ENCODE assay signal across 10 cellular contexts in the genomic region with DNA sequence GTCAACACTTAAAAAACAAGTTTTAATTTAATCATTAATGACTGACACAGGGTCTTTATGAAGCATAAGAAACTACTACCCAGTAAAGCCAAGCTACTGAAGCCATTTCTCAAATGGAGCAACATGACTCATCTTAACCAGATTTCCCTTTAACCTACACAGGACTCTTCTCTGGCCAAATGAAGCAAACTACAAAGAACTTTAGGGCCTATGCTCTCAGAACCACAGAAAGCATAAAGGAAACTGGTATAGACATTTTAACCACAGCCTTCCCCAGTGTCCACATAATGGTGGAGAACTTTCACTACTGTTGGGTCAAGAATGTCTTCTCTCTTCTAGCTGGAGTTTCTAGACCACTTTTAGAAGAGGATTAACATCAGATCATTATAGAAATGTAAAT. TPM values are rescaled to one million over a fixed set of nuclear protein-coding genes. Genes with fewer than 3 reads are reported as not detected.
DNase-seq lines count a peak whose midpoint lies in the region; ATAC-seq and TF ChIP-seq lines count a peak whose summit lies in the region.
"Had no signal": no experiment of that assay in that cellular context is flagged by ENCODE, and none has a peak within 500 bp of the region (broad histone marks: within the 10 kb centered on the region; RNA-seq: fewer than 3 reads in every experiment).

No MANE protein-coding gene starts in this region.

- peak; percentile 16 for DNase-seq in KG1 (lab: John Stamatoyannopoulos, UW)
- no peak for DNase-seq in psoas muscle
- DNase-seq in mammary epithelial cell = no peak
- no peak for DNase-seq in D341Med (ENCODE audit: low spot score)
- no peak for DNase-seq in activated CD8-positive, alpha-beta memory T cell treated with anti-CD3 and anti-CD28 coated beads, Interleukin-2, amount 10 ng/mL, durations not matched to agents 7 days and 5 days
- DNase-seq in NCI-H1417 treated with DMSO at 0.1 percent for 48 hours (lab: John Stamatoyannopoulos, UW) = no peak
- DNase-seq: nephron progenitor cell had no signal

- H3K4me1 ChIP-seq in psoas muscle (peaks cover 57% of the 10 kb centered on the region), mammary epithelial cell (ENCODE audit: insufficient read depth, low read length) (no peaks in the 10 kb centered on the region)

- dilution Hi-C loops in mammary epithelial cell (cut with HindIII; ENCODE audit: low sequenced_read_pairs) = no loop called here

- H3K4me2 ChIP-seq in mammary epithelial cell (ENCODE audit: insufficient read depth, low read depth, low read length) = no peak overlapping the region

- no peaks in the 10 kb centered on the region for H3K79me2 ChIP-seq in mammary epithelial cell (ENCODE audit: insufficient read depth, low read length)

- no peak overlapping the region for H3K9ac ChIP-seq in mammary epithelial cell (ENCODE audit: insufficient read depth, low read length)

- H3K27ac ChIP-seq in psoas muscle = peak overlapping the region; percentile 83
- no peak overlapping the region for H3K27ac ChIP-seq in mammary epithelial cell (ENCODE audit: insufficient read depth, low read depth, low read length)
- H3K27ac ChIP-seq: VCaP had no signal

- intact Hi-C loops in psoas muscle (cut with DNase I) (no loop called here), mammary epithelial cell (cut with micrococcal nuclease) (no loop called here)

- no peaks in the 10 kb centered on the region for H3K9me3 ChIP-seq in psoas muscle
- H3K9me3 ChIP-seq in mammary epithelial cell (replicated peaks; ENCODE audit: insufficient read depth, low read length) = no peaks in the 10 kb centered on the region

- peaks cover 22% of the 10 kb centered on the region for H3K36me3 Mint-ChIP-seq in activated CD8-positive, alpha-beta memory T cell treated with anti-CD3 and anti-CD28 coated beads, Interleukin-2, amount 10 ng/mL, durations not matched to agents 7 days and 5 days

- H3K4me1 Mint-ChIP-seq in activated CD8-positive, alpha-beta memory T cell treated with anti-CD3 and anti-CD28 coated beads, Interleukin-2, amount 10 ng/mL, durations not matched to agents 7 days and 5 days = peaks cover 14% of the 10 kb centered on the region

- no peaks in the 10 kb centered on the region for H3K9me3 Mint-ChIP-seq in activated CD8-positive, alpha-beta memory T cell treated with anti-CD3 and anti-CD28 coated beads, Interleukin-2, amount 10 ng/mL, durations not matched to agents 7 days and 5 days (ENCODE audit: low read depth)
- H3K9me3 Mint-ChIP-seq: nephron progenitor cell had no signal

- H3K4me3 ChIP-seq in psoas muscle (no peak overlapping the region), mammary epithelial cell (replicated peaks in 1 of 3; ENCODE audit: insufficient read depth in 1 of 3, low read depth in 2 of 3, low read length in 3 of 3) (no peak overlapping the region)

- no peak overlapping the region for H2AFZ ChIP-seq in mammary epithelial cell (ENCODE audit: low read depth, low read length)

- CTCF ChIA-PET in mammary epithelial cell (lab: Charles Lee; ENCODE audit: low non-redundant PET) = no interaction called here
- CTCF ChIA-PET in activated CD8-positive, alpha-beta memory T cell treated with anti-CD3 and anti-CD28 coated beads, Interleukin-2, amount 10 ng/mL, durations not matched to agents 7 days and 5 days (lab: Charles Lee) = no interaction called here

- H3K4me3 Mint-ChIP-seq in activated CD8-positive, alpha-beta memory T cell treated with anti-CD3 and anti-CD28 coated beads, Interleukin-2, amount 10 ng/mL, durations not matched to agents 7 days and 5 days = no peak overlapping the region
- H3K4me3 Mint-ChIP-seq: nephron progenitor cell had no signal

- BruUV-seq in mammary epithelial cell (replicated peaks; lab: Mats Ljungman, UMichigan) = no TSS peak

- in situ Hi-C loops in mammary epithelial cell (cut with MboI; ENCODE audit: low sequenced_read_pairs in 2 of 2) = no loop called here

- H3K27ac Mint-ChIP-seq in activated CD8-positive, alpha-beta memory T cell treated with anti-CD3 and anti-CD28 coated beads, Interleukin-2, amount 10 ng/mL, durations not matched to agents 7 days and 5 days = no peak overlapping the region
- H3K27ac Mint-ChIP-seq: nephron progenitor cell had no signal

- H3K27me3 ChIP-seq in psoas muscle (ENCODE audit: insufficient read depth in 3 of 3, low read length in 2 of 3) (no peaks in the 10 kb centered on the region), mammary epithelial cell (ENCODE audit: insufficient read depth, low read length) (no peaks in the 10 kb centered on the region)

- no peaks in the 10 kb centered on the region for H3K27me3 Mint-ChIP-seq in activated CD8-positive, alpha-beta memory T cell treated with anti-CD3 and anti-CD28 coated beads, Interleukin-2, amount 10 ng/mL, durations not matched to agents 7 days and 5 days

- peaks cover 6 to 38% of the 10 kb centered on the region in 2 donors for H3K36me3 ChIP-seq in psoas muscle (ENCODE audit: insufficient read depth in 1 of 2, low read depth in 1 of 2)
- H3K36me3 ChIP-seq in mammary epithelial cell (ENCODE audit: insufficient read depth, low read length) = peaks cover 3% of the 10 kb centered on the region

- no peaks in the 10 kb centered on the region for H4K20me1 ChIP-seq in mammary epithelial cell (ENCODE audit: insufficient read depth, low read length)

- TF ChIP-seq CTCF in psoas muscle (IDR thresholded peaks at IDR 0.05) (no peak), mammary epithelial cell (conservative IDR thresholded peaks at IDR 0.05 in 1 of 2, IDR thresholded peaks at IDR 0.05 in 1 of 2; ENCODE audit: extremely low read depth in 1 of 2, insufficient read depth in 1 of 2, low read depth in 1 of 2, low read length in 2 of 2) (no peak)

- peak; percentile 83 for ATAC-seq in GM18909 (IDR thresholded peaks at IDR 0.05; ENCODE audit: poor library complexity, unreplicated experiment)
- peak; percentile 61 for ATAC-seq in HG02623 (IDR thresholded peaks at IDR 0.05; ENCODE audit: unreplicated experiment)
- ATAC-seq in psoas muscle = peak; percentile 48 to 60 (median 58)
- no peak for ATAC-seq in activated CD8-positive, alpha-beta memory T cell treated with anti-CD3 and anti-CD28 coated beads, Interleukin-2, amount 10 ng/mL, durations not matched to agents 7 days and 5 days

RNA-seq across cellular contexts. Expression of gene ALG9, which starts 34.6 kb away (rescaled TPM):
- total RNA-seq in psoas muscle = 10 to 100 TPM; 12.8 to 20.3 (median 16.0) TPM
- polyA plus RNA-seq in psoas muscle = 10 to 100 TPM in 2 of 3 donors, 1 to 10 TPM in 1; 9.6 to 21.9 (median 11.4) TPM
- total RNA-seq in mammary epithelial cell = 10 to 100 TPM; 36.5 to 48.8 TPM
- 27.9 TPM for polyA plus RNA-seq in mammary epithelial cell
- polyA minus RNA-seq in mammary epithelial cell = 21.8 TPM
- total RNA-seq in activated CD8-positive, alpha-beta memory T cell treated with anti-CD3 and anti-CD28 coated beads, Interleukin-2, amount 10 ng/mL, durations not matched to agents 7 days and 5 days = 10 to 100 TPM; 23.2 to 27.3 TPM

RNA-seq across cellular contexts. Expression of gene FDXACB1, which starts 42.2 kb away (rescaled TPM):
- total RNA-seq in psoas muscle = under 1 TPM; 0.65 to 0.99 (median 0.85) TPM
- 1 to 10 TPM in 1 of 3 donors, under 1 TPM in 2; 0.45 to 1.1 (median 0.57) TPM for polyA plus RNA-seq in psoas muscle
- total RNA-seq in mammary epithelial cell = 1 to 10 TPM in 1 of 2 donors, under 1 TPM in 1; 0.96 to 2.3 TPM
- 2.6 TPM for polyA plus RNA-seq in mammary epithelial cell
- 2.0 TPM for polyA minus RNA-seq in mammary epithelial cell
- 1 to 10 TPM; 4.7 to 7.1 TPM for total RNA-seq in activated CD8-positive, alpha-beta memory T cell treated with anti-CD3 and anti-CD28 coated beads, Interleukin-2, amount 10 ng/mL, durations not matched to agents 7 days and 5 days

RNA-seq across cellular contexts. Expression of gene CFAP68, which starts 42.6 kb away (rescaled TPM):
- 10 to 100 TPM in 2 of 4 donors, 1 to 10 TPM in 2; 6.6 to 17.7 (median 11.8) TPM for total RNA-seq in psoas muscle
- polyA plus RNA-seq in psoas muscle = 1 to 10 TPM; 4.4 to 7.6 (median 4.8) TPM
- total RNA-seq in mammary epithelial cell = 10 to 100 TPM; 12.5 to 23.7 TPM
- polyA plus RNA-seq in mammary epithelial cell = 27.4 TPM
- 1.6 TPM for polyA minus RNA-seq in mammary epithelial cell
- total RNA-seq in activated CD8-positive, alpha-beta memory T cell treated with anti-CD3 and anti-CD28 coated beads, Interleukin-2, amount 10 ng/mL, durations not matched to agents 7 days and 5 days = 10 to 100 TPM; 16.4 to 20.4 TPM
